Comparison of ENCODE assay signal across 2 cellular contexts in genomic region chr6:82331031-82331773, GRCh38.
TF ChIP-seq lines count a peak whose summit lies in the region.

No MANE protein-coding gene starts in this region.

TF ChIP-seq in Ishikawa, 13 proteins besides CTCF, POLR2A, EP300 and RAD21:
- TF ChIP-seq NFIC (IDR thresholded peaks at IDR 0.05) (no peak), TEAD4 (IDR thresholded peaks at IDR 0.05) (no peak), TAF1 (IDR thresholded peaks at IDR 0.05; ENCODE audit: low read depth) (no peak), TCF12 (IDR thresholded peaks at IDR 0.05; ENCODE audit: low read depth) (no peak), EGR1 (IDR thresholded peaks at IDR 0.05) (no peak), USF1 (IDR thresholded peaks at IDR 0.05) (no peak), FOXM1 (IDR thresholded peaks at IDR 0.05; ENCODE audit: borderline replicate concordance, low read depth) (no peak), MAX (IDR thresholded peaks at IDR 0.05) (no peak), YY1 (IDR thresholded peaks at IDR 0.05; ENCODE audit: low read depth) (no peak), REST (IDR thresholded peaks at IDR 0.05; ENCODE audit: low read depth) (no peak), ZBTB7A (IDR thresholded peaks at IDR 0.05; ENCODE audit: low read depth) (no peak), CEBPB (IDR thresholded peaks at IDR 0.05) (no peak), CREB1 (IDR thresholded peaks at IDR 0.05; ENCODE audit: low read depth) (no peak)

TF ChIP-seq in GM12878, 131 proteins besides CTCF, POLR2A, EP300 and RAD21:
- TF ChIP-seq SMC3 (IDR thresholded peaks at IDR 0.05; ENCODE audit: borderline replicate concordance, low read length) (peak; percentile 51), ATF7 (IDR thresholded peaks at IDR 0.05; ENCODE audit: low read depth) (no peak), KLF5 (IDR thresholded peaks at IDR 0.05; ENCODE audit: partially characterized antibody) (no peak)
